In genomic region chr3:46208167-46208704, GRCh38 we compare ENCODE assay signal across 8 cellular contexts. TPM values are rescaled to one million over a fixed set of nuclear protein-coding genes. Genes with fewer than 3 reads are reported as not detected.
DNase-seq lines count a peak whose midpoint lies in the region; ATAC-seq and TF ChIP-seq lines count a peak whose summit lies in the region.

Gene CCR1 (minus strand): TSS chr3:46208313. CDS start chr3:46204313, 4,000 bp downstream.

- H3K79me2 ChIP-seq in Karpas-422 (ENCODE audit: low read length), result no peaks in the 10 kb centered on the region

- no peak within 1 kb of the TSS for H3K4me3 ChIP-seq in Karpas-422 (ENCODE audit: low read length)
- H3K4me3 ChIP-seq in cardiac muscle cell, result no peak within 1 kb of the TSS

- TF ChIP-seq CTCF in C4-2B (conservative IDR thresholded peaks at IDR 0.05) (peak; percentile 47), cardiac muscle cell (IDR thresholded peaks at IDR 0.05; ENCODE audit: low read depth, low read length) (peak; percentile 72)

- H3K36me3 ChIP-seq in Karpas-422 (ENCODE audit: insufficient read depth, low read length) (no peaks in the 10 kb centered on the region), cardiac muscle cell (no peaks in the 10 kb centered on the region)

- H3K27ac ChIP-seq in C4-2B (no peak within 1 kb of the TSS), Karpas-422 (ENCODE audit: low read length) (no peak within 1 kb of the TSS), cardiac muscle cell (no peak within 1 kb of the TSS)

- peak within 1 kb of the TSS; percentile 20 for H3K4me2 ChIP-seq in Karpas-422 (ENCODE audit: low read depth, low read length, poor library complexity, severe bottlenecking)

- H3K9me2 ChIP-seq in Karpas-422 (replicated peaks; ENCODE audit: insufficient read depth, low read length), result no peaks in the 10 kb centered on the region

- peak; percentile 58 for ATAC-seq in GM19395 (IDR thresholded peaks at IDR 0.05; ENCODE audit: unreplicated experiment)

- H4K20me1 ChIP-seq in Karpas-422 (ENCODE audit: insufficient read depth, low read depth, low read length), result no peaks in the 10 kb centered on the region

- no peaks in the 10 kb centered on the region for H3K27me3 ChIP-seq in Karpas-422 (ENCODE audit: low read length)
- no peaks in the 10 kb centered on the region for H3K27me3 ChIP-seq in cardiac muscle cell

- 0 out of 2 replicates have a peak within 1 kb of the TSS, but pooled peaks have one; percentile 65 for H2AFZ ChIP-seq in Karpas-422 (ENCODE audit: low read length)

- H3K4me1 ChIP-seq in Karpas-422 (ENCODE audit: low read length) (peaks cover 6% of the 10 kb centered on the region), cardiac muscle cell (ENCODE audit: low read depth) (peaks cover 5% of the 10 kb centered on the region)

- H3K9me3 ChIP-seq in Karpas-422 (ENCODE audit: low read length) (no peaks in the 10 kb centered on the region), cardiac muscle cell (ENCODE audit: low read depth) (no peaks in the 10 kb centered on the region)

- DNase-seq in Karpas-422, result peak; percentile 80
- DNase-seq in activated T-cell treated with anti-CD3 and anti-CD28 coated beads, Interleukin-2, amount 50 U/mL, for 48 hours, result peak; percentile 78 to 79
- DNase-seq in cardiac muscle cell (ENCODE audit: low read depth in 1 of 2, low spot score in 1 of 2), result peak; percentile 32 to 62
- DNase-seq in retina, result peak; percentile 15
- DNase-seq in effector CD4-positive, alpha-beta T cell, result no peak
- no peak for DNase-seq in T1000 (lab: John Stamatoyannopoulos, UW)

- no peak within 1 kb of the TSS for H3K9ac ChIP-seq in Karpas-422 (ENCODE audit: low read length)

RNA-seq across cellular contexts. Expression of gene CCR1, which starts in this region (rescaled TPM):
- not detected in 2 replicates for total RNA-seq in Karpas-422 (2014; rRNA removed; shearing (Covaris generic); ENCODE audit: low replicate concordance)
- 0.07 TPM in 1 of 2 replicates, not detected in the other for total RNA-seq in cardiac muscle cell
- polyA plus RNA-seq in cardiac muscle cell, result not detected in 2 replicates

Comparison
In these comparisons a context has a peak if more than half of its experiments do, and no peak if none do; other contexts are left out.
1. Peak in DNase-seq and H3K4me2 ChIP-seq in Karpas-422; RNA of the gene not detected or under 1 TPM.
2. Peak in DNase-seq in cardiac muscle cell; RNA of the gene not detected or under 1 TPM.
3. DNase-seq: peak in activated T-cell treated with anti-CD3 and anti-CD28 coated beads, Interleukin-2, amount 50 U/mL, for 48 hours (2 of 2) and retina (single experiment); none in effector CD4-positive, alpha-beta T cell (single experiment) and T1000 (single experiment).